Comparison of ENCODE assay signal across 8 cellular contexts in the genomic region with DNA sequence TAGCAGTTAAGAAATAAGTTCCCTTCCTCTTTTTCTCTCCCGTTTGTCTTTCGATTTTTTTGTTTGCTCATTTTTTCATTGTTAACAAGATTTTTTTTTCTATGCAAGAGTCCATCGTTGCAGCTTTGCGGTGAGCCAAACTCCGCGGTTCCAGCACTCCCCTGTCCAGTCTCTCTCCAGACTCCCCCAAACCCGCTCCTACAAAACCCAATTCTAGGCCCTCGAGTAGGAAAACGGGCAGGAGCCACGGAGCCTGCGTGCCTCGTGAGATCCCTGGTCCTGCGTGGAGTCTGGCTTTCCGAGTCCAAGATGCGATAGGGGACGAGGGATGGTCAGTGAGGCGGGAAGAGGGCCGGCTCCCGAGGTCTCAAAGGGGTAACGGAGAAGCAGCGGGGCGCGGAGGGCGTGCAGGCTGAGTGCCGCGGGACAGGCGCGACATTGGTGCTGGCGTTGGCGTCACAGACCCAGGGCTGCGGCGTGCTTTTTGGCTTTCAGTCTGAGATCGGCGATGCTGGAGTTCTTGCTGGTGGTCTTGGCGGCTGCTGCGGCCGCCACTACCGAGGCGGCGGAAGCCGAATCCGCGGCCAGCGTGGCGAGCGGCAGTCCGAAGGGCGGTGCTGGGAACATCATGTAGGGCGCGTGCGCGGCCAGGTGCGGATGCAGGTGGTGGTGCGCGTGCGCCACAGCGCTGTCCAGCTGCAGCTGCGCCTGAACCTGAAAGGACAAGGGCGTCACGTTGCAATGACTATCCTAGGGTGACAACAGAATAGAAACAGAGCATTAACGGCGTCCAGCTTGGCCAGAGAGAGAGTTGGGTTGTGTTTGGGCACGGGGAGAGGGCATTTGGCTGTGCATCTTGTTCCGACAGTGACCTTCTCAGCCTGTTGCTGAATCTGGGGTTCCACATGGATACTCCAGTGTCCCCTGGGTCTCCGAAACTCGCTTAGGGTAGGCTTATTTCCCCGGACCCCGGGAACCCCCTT. TPM values are rescaled to one million over a fixed set of nuclear protein-coding genes. Genes with fewer than 3 reads are reported as not detected.
DNase-seq lines count a peak whose midpoint lies in the region; ATAC-seq and TF ChIP-seq lines count a peak whose summit lies in the region.

No MANE protein-coding gene starts in this region.

- H3K4me2 ChIP-seq in neuronal stem cell (ENCODE audit: insufficient read depth, low read length, poor library complexity, severe bottlenecking), result peak overlapping the region; percentile 87

- intact Hi-C loops in esophagus muscularis mucosa (cut with DNase I) (no loop called here), aorta (cut with DNase I) (no loop called here)

- peak overlapping the region; percentile 71 for H2BK5ac ChIP-seq in neuronal stem cell (ENCODE audit: low read length)

- H3K27ac ChIP-seq in esophagus muscularis mucosa (replicated peaks in 1 of 4), result no peak overlapping the region
- no peak overlapping the region for H3K27ac ChIP-seq in neuronal stem cell (replicated peaks; ENCODE audit: low read length)
- H3K27ac ChIP-seq in aorta (ENCODE audit: low read depth in 1 of 2, low read length in 2 of 2), result no peak overlapping the region

- H3K4me1 ChIP-seq in esophagus muscularis mucosa (peaks cover 11 to 29% (median 22%) of the 10 kb centered on the region in 4 donors), neuronal stem cell (ENCODE audit: control insufficient read depth in 2 of 2, insufficient read depth in 1 of 2, low read depth in 1 of 2, low read length in 2 of 2) (peaks cover 4 to 9% of the 10 kb centered on the region in 2 donors), aorta (ENCODE audit: control insufficient read depth in 1 of 2, insufficient read depth in 2 of 2, low read length in 2 of 2) (no peaks in the 10 kb centered on the region)

- DNase-seq in NCI-H526 treated with DMSO at 0.1 percent for 48 hours (lab: John Stamatoyannopoulos, UW) (peak; percentile 76), activated T-cell treated with anti-CD3 and anti-CD28 coated beads for 1 hour (ENCODE audit: low read depth) (peak; percentile 48), esophagus muscularis mucosa (ENCODE audit: extremely low spot score) (no peak), neuronal stem cell (ENCODE audit: low spot score) (peak; percentile 86), aorta (peak; percentile 50 to 81), cerebellum (ENCODE audit: low spot score) (no peak)

- H3K14ac ChIP-seq in neuronal stem cell (ENCODE audit: low read length), result no peak overlapping the region

- H3K4me3 ChIP-seq in esophagus muscularis mucosa, result peak overlapping the region; percentile 42 to 57 (median 46)
- H3K4me3 ChIP-seq in neuronal stem cell (ENCODE audit: low read length in 2 of 2), result peak overlapping the region; percentile 55 to 80
- H3K4me3 ChIP-seq in aorta (ENCODE audit: low read length in 2 of 2), result no peak overlapping the region

- no peak overlapping the region for H3K4ac ChIP-seq in neuronal stem cell (ENCODE audit: low read length)

- H3K27me3 ChIP-seq in esophagus muscularis mucosa (peaks cover 4 to 100% (median 87%) of the 10 kb centered on the region in 4 donors), neuronal stem cell (ENCODE audit: control insufficient read depth in 3 of 3, insufficient read depth in 3 of 3, low read depth in 1 of 3, low read length in 3 of 3) (peaks cover 30 to 99% (median 69%) of the 10 kb centered on the region in 3 experiments), aorta (ENCODE audit: control insufficient read depth in 1 of 2, insufficient read depth in 2 of 2, low read length in 1 of 2) (peaks cover 3 to 7% of the 10 kb centered on the region in 2 donors)

- no peak for TF ChIP-seq EP300 in esophagus muscularis mucosa (IDR thresholded peaks at IDR 0.05)

- H2BK12ac ChIP-seq in neuronal stem cell (ENCODE audit: low read length), result no peak overlapping the region

- no peak for TF ChIP-seq CTCF in esophagus muscularis mucosa (IDR thresholded peaks at IDR 0.05)

- no peak for TF ChIP-seq POLR2A in esophagus muscularis mucosa (IDR thresholded peaks at IDR 0.05; ENCODE audit: low read depth)

- H2BK120ac ChIP-seq in neuronal stem cell (ENCODE audit: low read depth, low read length), result no peak overlapping the region

- H2AFZ ChIP-seq in neuronal stem cell (ENCODE audit: low read length), result peak overlapping the region; percentile 98

- H4K91ac ChIP-seq in neuronal stem cell (ENCODE audit: low read depth, low read length, poor library complexity), result no peak overlapping the region

- H4K8ac ChIP-seq in neuronal stem cell (ENCODE audit: low read depth, low read length), result no peak overlapping the region

- H2BK15ac ChIP-seq in neuronal stem cell (ENCODE audit: low read length), result peak overlapping the region; percentile 62

- H3K9me3 ChIP-seq in esophagus muscularis mucosa, result peaks cover 0 to 7% (median 0%) of the 10 kb centered on the region in 4 donors
- H3K9me3 ChIP-seq in neuronal stem cell (replicated peaks in 1 of 2; ENCODE audit: control insufficient read depth in 2 of 2, insufficient read depth in 1 of 2, low read depth in 1 of 2, low read length in 2 of 2), result peaks cover 0 to 2% of the 10 kb centered on the region in 2 donors
- no peaks in the 10 kb centered on the region for H3K9me3 ChIP-seq in aorta (ENCODE audit: control insufficient read depth, low read length)

- H2AK5ac ChIP-seq in neuronal stem cell (ENCODE audit: low read depth, low read length), result no peak overlapping the region

- WGBS in esophagus muscularis mucosa, result 8% methylated on average over 35 of the region's 68 CpGs
- WGBS in neuronal stem cell (ENCODE audit: extremely low coverage in 2 of 2, insufficient read length in 2 of 2, insufficient replicate concordance in 1 of 2), 2 donors, result no CpG with 5 or more reads among the region's 68 CpGs
- 7 to 10% methylated on average over 68 of the region's 68 CpGs for WGBS in aorta, 2 donors

- no peaks in the 10 kb centered on the region for H3K79me1 ChIP-seq in neuronal stem cell (ENCODE audit: low read depth, low read length)

- H3K36me3 ChIP-seq in esophagus muscularis mucosa, result no peaks in the 10 kb centered on the region
- no peaks in the 10 kb centered on the region for H3K36me3 ChIP-seq in neuronal stem cell (replicated peaks in 1 of 2; ENCODE audit: control insufficient read depth in 2 of 2, insufficient read depth in 2 of 2, low read length in 2 of 2)
- H3K36me3 ChIP-seq in aorta (ENCODE audit: control insufficient read depth in 1 of 2, insufficient read depth in 2 of 2, low read length in 1 of 2), result no peaks in the 10 kb centered on the region

- peak; percentile 96 for ATAC-seq in GM18867 (IDR thresholded peaks at IDR 0.05; ENCODE audit: unreplicated experiment)
- peak; percentile 84 for ATAC-seq in HG03066 (IDR thresholded peaks at IDR 0.05; ENCODE audit: low read depth, unreplicated experiment)
- peak; percentile 78 for ATAC-seq in aorta (ENCODE audit: low FRiP score)

- peak overlapping the region; percentile 85 for H3K9ac ChIP-seq in neuronal stem cell (ENCODE audit: low read depth, low read length, poor library complexity)

- H3K18ac ChIP-seq in neuronal stem cell (ENCODE audit: low read length), result peak overlapping the region; percentile 50

- no peak overlapping the region for H3K23ac ChIP-seq in neuronal stem cell (ENCODE audit: low read depth, low read length, poor library complexity)

RNA-seq across cellular contexts. Expression of a gene that starts 8.4 kb away (rescaled TPM):
- total RNA-seq in esophagus muscularis mucosa (1 to 10 TPM in 2 of 4 donors, under 1 TPM in 2; 0.32 to 2.0 (median 0.95) TPM), aorta (1 to 10 TPM in 1 of 2 donors, under 1 TPM in 1; 0.78 to 2.7 TPM), cerebellum (0.18 TPM)
- not detected for polyA plus RNA-seq in neuronal stem cell (2013, experiment 1 of 2)
- polyA plus RNA-seq in neuronal stem cell (2013, experiment 2 of 2), result not detected
- 1 to 10 TPM; 1.1 to 2.6 TPM for polyA plus RNA-seq in aorta

RNA-seq across cellular contexts. Expression of a gene that starts 12.0 kb away (rescaled TPM):
- total RNA-seq in esophagus muscularis mucosa, result 10 to 100 TPM; 33.1 to 57.3 (median 40.6) TPM
- 42.5 TPM for polyA plus RNA-seq in neuronal stem cell (2013, experiment 1 of 2)
- polyA plus RNA-seq in neuronal stem cell (2013, experiment 2 of 2), result 41.8 TPM
- 10 to 100 TPM; 30.7 to 39.4 TPM for total RNA-seq in aorta
- 10 to 100 TPM; 17.3 to 26.2 TPM for polyA plus RNA-seq in aorta
- 58.3 TPM for total RNA-seq in cerebellum

Comparison
In these comparisons a context has a peak if more than half of its experiments do, and no peak if none do; other contexts are left out.
1. DNase-seq: peak in NCI-H526 treated with DMSO at 0.1 percent for 48 hours (single experiment), activated T-cell treated with anti-CD3 and anti-CD28 coated beads for 1 hour (single experiment), neuronal stem cell (single experiment) and aorta (2 of 2); none in esophagus muscularis mucosa (single experiment) and cerebellum (single experiment).
2. H3K4me3 ChIP-seq: peak in esophagus muscularis mucosa (4 of 4) and neuronal stem cell (2 of 2); none in aorta (0 of 2).
3. Peak in every context shown above with its lines, with median percentiles within 50 percentile points of each other: ATAC-seq.